ENCODE assay signal across 1 cellular context in the genomic region with DNA sequence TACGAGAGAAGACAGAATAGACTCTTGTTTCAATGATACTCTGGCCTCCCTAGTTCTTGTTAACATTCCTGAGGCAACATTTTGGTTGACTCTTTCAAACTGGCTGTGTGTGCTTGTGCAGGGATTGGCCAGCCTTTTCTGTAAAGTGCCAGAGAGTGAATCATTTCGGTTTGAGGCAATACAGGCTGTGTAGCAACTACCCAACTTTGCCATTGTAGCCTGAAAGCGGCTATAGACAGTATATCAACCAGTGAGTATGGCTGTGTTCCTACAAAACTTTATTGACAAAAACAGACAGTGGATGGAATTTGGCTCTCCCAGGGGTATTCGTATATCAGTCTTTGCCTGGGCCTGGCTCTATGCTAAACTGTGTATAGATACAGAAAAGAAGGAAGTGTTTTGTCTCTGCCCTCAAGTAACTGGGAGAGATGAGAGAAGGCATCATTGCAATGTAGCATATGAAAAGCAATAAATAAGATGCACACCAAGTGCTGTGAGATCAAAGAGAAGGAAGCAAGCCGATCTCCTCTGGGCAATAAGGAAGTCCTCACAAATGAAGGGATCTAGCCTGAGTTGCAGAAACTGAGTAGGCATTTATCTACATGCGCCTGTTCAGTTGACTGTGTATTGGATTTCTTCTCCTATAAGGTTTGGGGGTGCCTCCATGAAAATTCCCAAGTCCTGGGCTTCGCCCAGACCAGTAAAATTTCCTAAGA.
A peak's percentile ranks its signal among the peaks of the same experiment; 100 is the strongest.
TF ChIP-seq lines count a peak whose summit lies in the region.

No MANE protein-coding gene starts in this region.

TF ChIP-seq in SK-N-SH, 30 proteins besides CTCF, POLR2A, EP300 and RAD21 (continued from another document):
- TF ChIP-seq, protein P1, sequence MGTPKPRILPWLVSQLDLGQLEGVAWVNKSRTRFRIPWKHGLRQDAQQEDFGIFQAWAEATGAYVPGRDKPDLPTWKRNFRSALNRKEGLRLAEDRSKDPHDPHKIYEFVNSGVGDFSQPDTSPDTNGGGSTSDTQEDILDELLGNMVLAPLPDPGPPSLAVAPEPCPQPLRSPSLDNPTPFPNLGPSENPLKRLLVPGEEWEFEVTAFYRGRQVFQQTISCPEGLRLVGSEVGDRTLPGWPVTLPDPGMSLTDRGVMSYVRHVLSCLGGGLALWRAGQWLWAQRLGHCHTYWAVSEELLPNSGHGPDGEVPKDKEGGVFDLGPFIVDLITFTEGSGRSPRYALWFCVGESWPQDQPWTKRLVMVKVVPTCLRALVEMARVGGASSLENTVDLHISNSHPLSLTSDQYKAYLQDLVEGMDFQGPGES (IDR thresholded peaks at IDR 0.05; ENCODE audit: low read depth, low read length) = no peak
- TF ChIP-seq YY1 (IDR thresholded peaks at IDR 0.05; ENCODE audit: low read depth) (0 out of 2 replicates have a peak, but pooled peaks have one; percentile 23), POLR2AphosphoS5 (IDR thresholded peaks at IDR 0.05; ENCODE audit: low read depth, low read length) (no peak), FOXM1 (IDR thresholded peaks at IDR 0.05; ENCODE audit: low read depth) (no peak), RCOR1 (IDR thresholded peaks at IDR 0.05; ENCODE audit: low read length) (no peak), EZH2phosphoT487 (IDR thresholded peaks at IDR 0.05; ENCODE audit: borderline replicate concordance, low read depth) (no peak), GABPA (IDR thresholded peaks at IDR 0.05; ENCODE audit: low read depth) (no peak), MXI1 (IDR thresholded peaks at IDR 0.05; ENCODE audit: low read depth, low read length) (no peak), RXRA (IDR thresholded peaks at IDR 0.05; ENCODE audit: borderline replicate concordance, low read depth) (no peak), JUND (IDR thresholded peaks at IDR 0.05) (peak; percentile 71), SMC3 (IDR thresholded peaks at IDR 0.05; ENCODE audit: low read depth, low read length) (no peak), FOSL2 (IDR thresholded peaks at IDR 0.05; ENCODE audit: borderline replicate concordance, low read depth) (peak; percentile 65; the same call in 1 of the 2 replicates), TCF12 (IDR thresholded peaks at IDR 0.05) (peak; percentile 68; the same call in 1 of the 2 replicates), MEF2A (IDR thresholded peaks at IDR 0.05; ENCODE audit: borderline replicate concordance, low read depth) (no peak), CHD2 (IDR thresholded peaks at IDR 0.05; ENCODE audit: low read length, partially characterized antibody) (no peak)
- TF ChIP-seq, protein P2, sequence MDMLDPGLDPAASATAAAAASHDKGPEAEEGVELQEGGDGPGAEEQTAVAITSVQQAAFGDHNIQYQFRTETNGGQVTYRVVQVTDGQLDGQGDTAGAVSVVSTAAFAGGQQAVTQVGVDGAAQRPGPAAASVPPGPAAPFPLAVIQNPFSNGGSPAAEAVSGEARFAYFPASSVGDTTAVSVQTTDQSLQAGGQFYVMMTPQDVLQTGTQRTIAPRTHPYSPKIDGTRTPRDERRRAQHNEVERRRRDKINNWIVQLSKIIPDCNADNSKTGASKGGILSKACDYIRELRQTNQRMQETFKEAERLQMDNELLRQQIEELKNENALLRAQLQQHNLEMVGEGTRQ (IDR thresholded peaks at IDR 0.05; ENCODE audit: borderline replicate concordance, low read depth, low read length) = no peak
- TF ChIP-seq, protein P3, sequence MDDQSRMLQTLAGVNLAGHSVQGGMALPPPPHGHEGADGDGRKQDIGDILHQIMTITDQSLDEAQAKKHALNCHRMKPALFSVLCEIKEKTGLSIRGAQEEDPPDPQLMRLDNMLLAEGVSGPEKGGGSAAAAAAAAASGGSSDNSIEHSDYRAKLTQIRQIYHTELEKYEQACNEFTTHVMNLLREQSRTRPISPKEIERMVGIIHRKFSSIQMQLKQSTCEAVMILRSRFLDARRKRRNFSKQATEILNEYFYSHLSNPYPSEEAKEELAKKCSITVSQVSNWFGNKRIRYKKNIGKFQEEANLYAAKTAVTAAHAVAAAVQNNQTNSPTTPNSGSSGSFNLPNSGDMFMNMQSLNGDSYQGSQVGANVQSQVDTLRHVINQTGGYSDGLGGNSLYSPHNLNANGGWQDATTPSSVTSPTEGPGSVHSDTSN (IDR thresholded peaks at IDR 0.05) = peak; percentile 69
- TF ChIP-seq, protein P4, sequence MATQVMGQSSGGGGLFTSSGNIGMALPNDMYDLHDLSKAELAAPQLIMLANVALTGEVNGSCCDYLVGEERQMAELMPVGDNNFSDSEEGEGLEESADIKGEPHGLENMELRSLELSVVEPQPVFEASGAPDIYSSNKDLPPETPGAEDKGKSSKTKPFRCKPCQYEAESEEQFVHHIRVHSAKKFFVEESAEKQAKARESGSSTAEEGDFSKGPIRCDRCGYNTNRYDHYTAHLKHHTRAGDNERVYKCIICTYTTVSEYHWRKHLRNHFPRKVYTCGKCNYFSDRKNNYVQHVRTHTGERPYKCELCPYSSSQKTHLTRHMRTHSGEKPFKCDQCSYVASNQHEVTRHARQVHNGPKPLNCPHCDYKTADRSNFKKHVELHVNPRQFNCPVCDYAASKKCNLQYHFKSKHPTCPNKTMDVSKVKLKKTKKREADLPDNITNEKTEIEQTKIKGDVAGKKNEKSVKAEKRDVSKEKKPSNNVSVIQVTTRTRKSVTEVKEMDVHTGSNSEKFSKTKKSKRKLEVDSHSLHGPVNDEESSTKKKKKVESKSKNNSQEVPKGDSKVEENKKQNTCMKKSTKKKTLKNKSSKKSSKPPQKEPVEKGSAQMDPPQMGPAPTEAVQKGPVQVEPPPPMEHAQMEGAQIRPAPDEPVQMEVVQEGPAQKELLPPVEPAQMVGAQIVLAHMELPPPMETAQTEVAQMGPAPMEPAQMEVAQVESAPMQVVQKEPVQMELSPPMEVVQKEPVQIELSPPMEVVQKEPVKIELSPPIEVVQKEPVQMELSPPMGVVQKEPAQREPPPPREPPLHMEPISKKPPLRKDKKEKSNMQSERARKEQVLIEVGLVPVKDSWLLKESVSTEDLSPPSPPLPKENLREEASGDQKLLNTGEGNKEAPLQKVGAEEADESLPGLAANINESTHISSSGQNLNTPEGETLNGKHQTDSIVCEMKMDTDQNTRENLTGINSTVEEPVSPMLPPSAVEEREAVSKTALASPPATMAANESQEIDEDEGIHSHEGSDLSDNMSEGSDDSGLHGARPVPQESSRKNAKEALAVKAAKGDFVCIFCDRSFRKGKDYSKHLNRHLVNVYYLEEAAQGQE (IDR thresholded peaks at IDR 0.05; ENCODE audit: low read depth, low read length) = 0 out of 2 replicates have a peak, but pooled peaks have one; percentile 29
- TF ChIP-seq, protein P5, sequence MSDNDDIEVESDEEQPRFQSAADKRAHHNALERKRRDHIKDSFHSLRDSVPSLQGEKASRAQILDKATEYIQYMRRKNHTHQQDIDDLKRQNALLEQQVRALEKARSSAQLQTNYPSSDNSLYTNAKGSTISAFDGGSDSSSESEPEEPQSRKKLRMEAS (IDR thresholded peaks at IDR 0.05; ENCODE audit: low read depth) = peak; percentile 39; the same call in 1 of the 2 replicates
